In the genomic region with DNA sequence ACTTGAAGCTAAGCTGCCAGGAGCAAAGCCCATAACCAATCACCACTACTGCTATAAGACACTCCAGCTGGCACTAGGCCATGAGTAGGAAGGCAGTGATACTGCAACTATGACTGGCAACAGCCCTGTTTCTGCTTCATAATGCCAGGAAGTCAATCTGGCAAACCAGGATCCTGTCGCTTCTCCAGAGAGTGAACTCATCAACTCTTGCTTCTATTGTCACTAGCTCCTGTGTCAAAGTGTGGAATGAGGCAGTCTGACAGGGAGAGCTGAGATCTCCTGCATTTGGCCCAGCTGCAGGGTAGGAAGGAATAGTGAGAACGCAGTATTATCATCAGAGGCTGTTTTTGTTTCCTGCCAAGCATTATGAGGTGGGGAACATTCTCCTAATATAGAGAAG, we compare ENCODE assay signal across 18 cellular contexts.
DNase-seq lines count a peak whose midpoint lies in the region; ATAC-seq, FAIRE-seq and TF ChIP-seq lines count a peak whose summit lies in the region.
"Had no signal": no experiment of that assay in that cellular context is flagged by ENCODE, and none has a peak within 500 bp of the region (broad histone marks: within the 10 kb centered on the region; RNA-seq: fewer than 3 reads in every experiment).

No MANE protein-coding gene starts in this region.

- H3K27me3 ChIP-seq in psoas muscle (ENCODE audit: insufficient read depth in 3 of 3, low read length in 2 of 3): no peaks in the 10 kb centered on the region
- no peaks in the 10 kb centered on the region for H3K27me3 ChIP-seq in ascending aorta
- H3K27me3 ChIP-seq: SJCRH30, upper lobe of left lung had no signal

- ATAC-seq in SK-N-SH treated with all-trans-retinoic acid at 6 μM for 48 hours: peak; percentile 81
- peak in 3 of 4 donors; percentile 22 to 66 (median 33) for ATAC-seq in psoas muscle

- H3K4me1 ChIP-seq in psoas muscle: no peaks in the 10 kb centered on the region
- H3K4me1 ChIP-seq in ascending aorta: no peaks in the 10 kb centered on the region
- H3K4me1 ChIP-seq: SJCRH30 had no signal

- H3K9me3 ChIP-seq in psoas muscle (no peaks in the 10 kb centered on the region), ascending aorta (no peaks in the 10 kb centered on the region)
- H3K9me3 ChIP-seq: SJCRH30, upper lobe of left lung had no signal

- H3K4me3 ChIP-seq in fibroblast of pulmonary artery (replicated peaks; ENCODE audit: low read depth, low read length): no peak overlapping the region
- no peak overlapping the region for H3K4me3 ChIP-seq in psoas muscle
- no peak overlapping the region for H3K4me3 ChIP-seq in ascending aorta
- H3K4me3 ChIP-seq: SJCRH30, upper lobe of left lung had no signal

- intact Hi-C loops in psoas muscle (cut with DNase I): no loop called here
- intact Hi-C loops in ascending aorta (cut with DNase I): no loop called here

- 9 to 13% (median 11%) methylated on average over 2 of the region's 2 CpGs for WGBS in psoas muscle, 3 donors

- H3K27ac ChIP-seq in psoas muscle (no peak overlapping the region), ascending aorta (no peak overlapping the region)
- H3K27ac ChIP-seq: SJCRH30, upper lobe of left lung, WERI-Rb-1 had no signal

- H3K36me3 ChIP-seq in psoas muscle (ENCODE audit: insufficient read depth in 1 of 2, low read depth in 1 of 2) (no peaks in the 10 kb centered on the region), ascending aorta (no peaks in the 10 kb centered on the region)
- H3K36me3 ChIP-seq: SJCRH30, upper lobe of left lung, WERI-Rb-1 had no signal

- FAIRE-seq in GM12892 (lab: Jason Lieb, UNC): no peak

- no peak for TF ChIP-seq POLR2A in GM12892 (IDR thresholded peaks at IDR 0.05; ENCODE audit: low read depth, low read length)

- peak; percentile 1 for DNase-seq in NCI-H1694 treated with DMSO at 0.1 percent for 48 hours (lab: John Stamatoyannopoulos, UW)
- DNase-seq in NCI-H1694 (lab: John Stamatoyannopoulos, UW): no peak
- DNase-seq in fibroblast of pulmonary artery (ENCODE audit: low read depth): peak; percentile 58
- no peak for DNase-seq in psoas muscle
- no peak for DNase-seq in GM12892 (ENCODE audit: insufficient read length)
- no peak for DNase-seq in ascending aorta (ENCODE audit: low spot score in 2 of 2)
- no peak for DNase-seq in dedifferentiated amniotic fluid mesenchymal stem cell (ENCODE audit: extremely low spot score)
- DNase-seq: 8988T, activated T-cell treated with anti-CD3 and anti-CD28 coated beads for 4 hours, amniotic stem cell, DMS79, HFFc6, naive B cell, NCI-H526, SJCRH30, WERI-Rb-1 had no signal

- TF ChIP-seq CTCF in fibroblast of pulmonary artery (IDR thresholded peaks at IDR 0.05; ENCODE audit: low read length, missing control alignments) (no peak), psoas muscle (IDR thresholded peaks at IDR 0.05) (no peak), ascending aorta (IDR thresholded peaks at IDR 0.05) (no peak)

TF ChIP-seq in SK-N-SH treated with all-trans-retinoic acid at 6 μM for 48 hours, 23 proteins besides CTCF, POLR2A, EP300 and RAD21:
- TF ChIP-seq CSDC2 (CRISPR knock-in tag; IDR thresholded peaks at IDR 0.05) (no peak), ZFP3 (CRISPR knock-in tag; IDR thresholded peaks at IDR 0.05) (no peak), TCF4 (CRISPR knock-in tag; IDR thresholded peaks at IDR 0.05; ENCODE audit: borderline replicate concordance) (no peak), ARNTL (CRISPR knock-in tag; IDR thresholded peaks at IDR 0.05; ENCODE audit: borderline replicate concordance, low read depth) (no peak), PATZ1 (CRISPR knock-in tag; IDR thresholded peaks at IDR 0.05; ENCODE audit: borderline replicate concordance) (no peak), ISL1 (CRISPR knock-in tag; IDR thresholded peaks at IDR 0.05) (no peak), ZC3H10 (CRISPR knock-in tag; IDR thresholded peaks at IDR 0.05) (no peak), ZFP30 (CRISPR knock-in tag; IDR thresholded peaks at IDR 0.05) (no peak), SNAI2 (CRISPR knock-in tag; IDR thresholded peaks at IDR 0.05) (no peak), OSR1 (CRISPR knock-in tag; IDR thresholded peaks at IDR 0.05) (no peak), PPARA (CRISPR knock-in tag; IDR thresholded peaks at IDR 0.05; ENCODE audit: borderline replicate concordance) (no peak), ZNF8 (CRISPR knock-in tag; IDR thresholded peaks at IDR 0.05) (no peak), CSRNP3 (CRISPR knock-in tag; IDR thresholded peaks at IDR 0.05) (no peak), GLIS3 (CRISPR knock-in tag; IDR thresholded peaks at IDR 0.05) (no peak), TOX (CRISPR knock-in tag; IDR thresholded peaks at IDR 0.05; ENCODE audit: borderline replicate concordance) (no peak), CREB5 (CRISPR knock-in tag; IDR thresholded peaks at IDR 0.05; ENCODE audit: low read depth) (no peak)

Comparison
In these comparisons a context has a peak if more than half of its experiments do, and no peak if none do; other contexts are left out.
1. DNase-seq: peak in NCI-H1694 treated with DMSO at 0.1 percent for 48 hours (single experiment) and fibroblast of pulmonary artery (single experiment); none in NCI-H1694 (single experiment), psoas muscle (0 of 2), GM12892 (single experiment), ascending aorta (0 of 2) and dedifferentiated amniotic fluid mesenchymal stem cell (single experiment).